In genomic region chr3:9876991-9877390, GRCh38 we compare ENCODE assay signal across 1 cellular context.
TF ChIP-seq lines count a peak whose summit lies in the region.

No MANE protein-coding gene starts in this region.

TF ChIP-seq in H1, 55 proteins besides CTCF, POLR2A, EP300 and RAD21:
- no peak for TF ChIP-seq NANOG (IDR thresholded peaks at IDR 0.05; ENCODE audit: insufficient read depth, low read depth, low read length, poor library complexity, severe bottlenecking)
